Comparison of ENCODE assay signal across 6 cellular contexts in genomic region chr14:82341386-82341785, GRCh38.
"Had no signal": no experiment of that assay in that cellular context is flagged by ENCODE, and none has a peak within 500 bp of the region (broad histone marks: within the 10 kb centered on the region; RNA-seq: fewer than 3 reads in every experiment).

No MANE protein-coding gene starts in this region.

- H3K4me3 ChIP-seq: GM23248, K562 had no signal

- DNase-seq: GM23248, GOT3, H7, HCEC 1CT, IMR-90 had no signal

- ATAC-seq: K562 had no signal
